Comparison of ENCODE assay signal across 8 cellular contexts in the genomic region with DNA sequence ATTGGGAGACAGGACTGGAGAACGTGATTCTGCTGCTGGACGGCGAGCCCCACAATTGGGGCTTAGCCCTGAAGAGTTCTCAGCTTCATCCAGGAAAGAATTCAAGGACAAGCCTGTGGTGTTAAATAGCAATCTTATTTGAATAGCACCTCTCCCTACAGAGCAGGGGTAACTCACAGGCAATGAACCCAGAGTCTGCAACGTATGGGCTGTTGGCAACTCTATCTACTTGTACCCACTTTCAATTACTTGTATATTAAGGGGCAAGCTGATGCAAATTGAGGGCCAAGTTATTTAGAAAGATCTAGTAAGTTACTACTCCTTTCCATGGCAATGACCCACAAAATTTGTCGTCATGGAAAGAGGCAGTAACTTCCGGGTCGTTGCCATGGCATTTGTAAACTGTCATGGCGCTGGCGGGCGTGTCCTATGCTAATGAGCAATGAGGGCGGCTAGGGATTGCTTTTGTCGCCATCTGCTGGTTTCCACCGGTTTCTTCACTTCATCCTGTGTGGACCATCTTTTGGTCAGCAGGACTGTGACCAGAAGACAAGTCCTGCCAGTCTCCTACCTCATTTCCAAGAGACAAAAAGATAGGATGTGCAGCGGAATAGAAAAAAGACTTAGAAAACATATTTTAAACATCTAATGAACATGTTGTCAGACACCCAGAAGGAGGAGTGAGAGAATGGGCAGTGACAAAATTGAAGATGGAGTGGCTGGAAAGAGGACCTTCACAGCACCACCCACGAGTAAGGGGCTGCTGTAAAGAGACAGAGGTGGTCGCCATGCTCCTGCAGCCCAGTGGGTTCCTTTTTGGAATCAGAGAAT. TPM values are rescaled to one million over a fixed set of nuclear protein-coding genes. Genes with fewer than 3 reads are reported as not detected.
DNase-seq lines count a peak whose midpoint lies in the region; ATAC-seq and TF ChIP-seq lines count a peak whose summit lies in the region.

No MANE protein-coding gene starts in this region.

- H3K36me3 ChIP-seq in ES-I3 (ENCODE audit: insufficient read depth, low read length) (no peaks in the 10 kb centered on the region), HAP-1 (replicated peaks) (no peaks in the 10 kb centered on the region), Loucy (ENCODE audit: insufficient read depth, low read length) (no peaks in the 10 kb centered on the region), RWPE2 (ENCODE audit: low read depth) (no peaks in the 10 kb centered on the region), neural progenitor cell (no peaks in the 10 kb centered on the region), stomach (no peaks in the 10 kb centered on the region)

- peak; percentile 86 for TF ChIP-seq CTCF in Loucy (conservative IDR thresholded peaks at IDR 0.05; ENCODE audit: low read length)
- TF ChIP-seq CTCF in RWPE2 (IDR thresholded peaks at IDR 0.05; ENCODE audit: poor library complexity, severe bottlenecking) = peak; percentile 92
- peak; percentile 82 for TF ChIP-seq CTCF in fibroblast of villous mesenchyme (IDR thresholded peaks at IDR 0.05; ENCODE audit: insufficient read depth, low read depth, low read length)
- TF ChIP-seq CTCF in neural progenitor cell (IDR thresholded peaks at IDR 0.05) = peak; percentile 85
- peak in 5 of 7 experiments; percentile 64 to 96 (median 80) for TF ChIP-seq CTCF in stomach (IDR thresholded peaks at IDR 0.05)

- peaks cover 6% of the 10 kb centered on the region for H3K27me3 Mint-ChIP-seq in neural progenitor cell (ENCODE audit: insufficient read depth, low read depth)

- peak overlapping the region; percentile 13 for H3K27ac Mint-ChIP-seq in neural progenitor cell

- 24 to 28% (median 26%) methylated on average over 16 of the region's 16 CpGs for WGBS in stomach, 5 donors

- no peak for TF ChIP-seq EP300 in stomach (IDR thresholded peaks at IDR 0.05)

- H3K4me3 ChIP-seq in HAP-1 = no peak overlapping the region
- no peak overlapping the region for H3K4me3 ChIP-seq in Loucy (ENCODE audit: low read length, poor library complexity, severe bottlenecking)
- H3K4me3 ChIP-seq in RWPE2 (ENCODE audit: severe bottlenecking) = no peak overlapping the region
- H3K4me3 ChIP-seq in fibroblast of villous mesenchyme (ENCODE audit: low read depth, low read length) = no peak overlapping the region
- H3K4me3 ChIP-seq in neural progenitor cell = peak overlapping the region; percentile 21
- peak overlapping the region in 2 of 4 donors; percentile 10 to 18 for H3K4me3 ChIP-seq in stomach

- no peaks in the 10 kb centered on the region for H3K27me3 ChIP-seq in HAP-1 (ENCODE audit: low read depth)
- H3K27me3 ChIP-seq in Loucy (ENCODE audit: insufficient read depth, low read length, poor library complexity, severe bottlenecking) = no peaks in the 10 kb centered on the region
- no peaks in the 10 kb centered on the region for H3K27me3 ChIP-seq in RWPE2 (ENCODE audit: insufficient read depth, poor library complexity, severe bottlenecking)
- no peaks in the 10 kb centered on the region for H3K27me3 ChIP-seq in neural progenitor cell
- H3K27me3 ChIP-seq in stomach = no peaks in the 10 kb centered on the region

- H3K36me3 Mint-ChIP-seq in neural progenitor cell = no peaks in the 10 kb centered on the region

- H4K20me1 ChIP-seq in Loucy (ENCODE audit: insufficient read depth, low read length, poor library complexity, severe bottlenecking) (no peaks in the 10 kb centered on the region), neural progenitor cell (ENCODE audit: low read depth) (no peaks in the 10 kb centered on the region)

- intact Hi-C loops in stomach (cut with DNase I; ENCODE audit: low total_unique reads) = loop anchor here (5.0 kb wide), 1 partner anchor 111 kb away; no protein-coding TSS in a partner anchor

- no peaks in the 10 kb centered on the region for H3K9me2 ChIP-seq in Loucy (replicated peaks; ENCODE audit: low read depth, low read length)

- no peak overlapping the region for H3K4me3 Mint-ChIP-seq in neural progenitor cell

- H3K4me1 ChIP-seq in ES-I3 (ENCODE audit: insufficient read depth, low read length) (no peaks in the 10 kb centered on the region), HAP-1 (peaks cover 5% of the 10 kb centered on the region), Loucy (ENCODE audit: insufficient read depth, low read length, poor library complexity, severe bottlenecking) (no peaks in the 10 kb centered on the region), RWPE2 (ENCODE audit: insufficient read depth, poor library complexity, severe bottlenecking) (no peaks in the 10 kb centered on the region), neural progenitor cell (no peaks in the 10 kb centered on the region), stomach (peaks cover 0 to 5% (median 2%) of the 10 kb centered on the region in 4 donors)

- in situ Hi-C loops in HAP-1 (cut with MboI; ENCODE audit: low sequenced_read_pairs) = no loop called here

- DNase-seq in HAP-1 (ENCODE audit: low spot score in 2 of 2) (peak; percentile 89 to 95), RWPE2 (ENCODE audit: low spot score) (peak; percentile 88), fibroblast of villous mesenchyme (ENCODE audit: low read depth) (peak; percentile 94), neural progenitor cell (ENCODE audit: low spot score) (peak; percentile 94), stomach (peak; percentile 97)
- peak; percentile 90 for DNase-seq in activated T-helper 9 cell treated with anti-CD3 and anti-CD28 coated beads, Interleukin-2, amount 50 U/mL, for 16 hours (ENCODE audit: low read depth)

- ATAC-seq in RWPE2 (ENCODE audit: low read depth) = peak; percentile 98

- no peaks in the 10 kb centered on the region for H3F3A ChIP-seq in Loucy (ENCODE audit: low read depth)
- H3F3A ChIP-seq in neural progenitor cell (ENCODE audit: low read depth) = no peaks in the 10 kb centered on the region

- no peak overlapping the region for H3K27ac ChIP-seq in RWPE2 (ENCODE audit: poor library complexity, severe bottlenecking)
- H3K27ac ChIP-seq in neural progenitor cell = no peak overlapping the region
- peak overlapping the region in 4 of 5 donors; percentile 49 to 76 (median 61) for H3K27ac ChIP-seq in stomach

- no peaks in the 10 kb centered on the region for H3K9me3 Mint-ChIP-seq in neural progenitor cell

- no peaks in the 10 kb centered on the region for H3K4me1 Mint-ChIP-seq in neural progenitor cell

- H3K9ac ChIP-seq in ES-I3 (ENCODE audit: low read depth, low read length) = peak overlapping the region; percentile 22; the same call in 1 of the 2 replicates
- no peak overlapping the region for H3K9ac ChIP-seq in Loucy (ENCODE audit: low read depth, low read length, poor library complexity, severe bottlenecking)
- H3K9ac ChIP-seq in neural progenitor cell = no peak overlapping the region

- H3K9me3 ChIP-seq in ES-I3 (ENCODE audit: control insufficient read depth, insufficient read depth, low read length) (no peaks in the 10 kb centered on the region), HAP-1 (no peaks in the 10 kb centered on the region), Loucy (ENCODE audit: insufficient read depth, low read depth, low read length) (no peaks in the 10 kb centered on the region), RWPE2 (ENCODE audit: severe bottlenecking) (no peaks in the 10 kb centered on the region), neural progenitor cell (ENCODE audit: low read depth) (no peaks in the 10 kb centered on the region), stomach (no peaks in the 10 kb centered on the region)

- H3K79me2 ChIP-seq in Loucy (ENCODE audit: insufficient read depth, low read length) (no peaks in the 10 kb centered on the region), neural progenitor cell (ENCODE audit: low read depth) (no peaks in the 10 kb centered on the region)

- TF ChIP-seq POLR2A in stomach (IDR thresholded peaks at IDR 0.05) = no peak

- peak overlapping the region; percentile 47 for H3K4me2 ChIP-seq in Loucy (ENCODE audit: low read depth, low read length, poor library complexity, severe bottlenecking)
- H3K4me2 ChIP-seq in neural progenitor cell = peak overlapping the region; percentile 48

- H2AFZ ChIP-seq in Loucy (ENCODE audit: low read length) (0 out of 2 replicates have a peak overlapping the region, but pooled peaks have one; percentile 29), neural progenitor cell (replicated peaks) (peak overlapping the region; percentile 88)

RNA-seq across cellular contexts. Expression of a gene that starts 45.8 kb away (rescaled TPM):
- 9.1 and 10.3 TPM in 2 replicates for total RNA-seq in fibroblast of villous mesenchyme
- total RNA-seq in neural progenitor cell (ENCODE audit: low replicate concordance) = 9.1 and 11.2 TPM in 2 replicates
- total RNA-seq in stomach = 10 to 100 TPM in 4 of 5 donors, 1 to 10 TPM in 1; 1.8 to 43.7 (median 27.5) TPM
- 10 to 100 TPM; 12.5 to 16.5 (median 13.0) TPM for polyA plus RNA-seq in stomach

RNA-seq across cellular contexts. Expression of a gene that starts 49.2 kb away (rescaled TPM):
- 29.3 and 46.2 TPM in 2 replicates for total RNA-seq in fibroblast of villous mesenchyme
- 34.9 TPM in 2 replicates for total RNA-seq in neural progenitor cell (ENCODE audit: low replicate concordance)
- total RNA-seq in stomach = 10 to 100 TPM in 1 of 5 donors, 1 to 10 TPM in 3, under 1 TPM in 1; 0.29 to 35.8 (median 5.9) TPM
- polyA plus RNA-seq in stomach = 10 to 100 TPM in 2 of 3 donors, 1 to 10 TPM in 1; 6.8 to 14.5 (median 11.5) TPM

RNA-seq across cellular contexts. Expression of a gene that starts 49.2 kb away (rescaled TPM):
- total RNA-seq in fibroblast of villous mesenchyme (28.0 and 35.8 TPM in 2 replicates), neural progenitor cell (ENCODE audit: low replicate concordance) (34.2 and 36.8 TPM in 2 replicates), stomach (10 to 100 TPM in 4 of 5 donors, 1 to 10 TPM in 1; 1.8 to 62.9 (median 29.5) TPM)
- 1 to 10 TPM; 3.2 to 8.2 (median 8.1) TPM for polyA plus RNA-seq in stomach

Comparison
In these comparisons a context has a peak if more than half of its experiments do, and no peak if none do; other contexts are left out.
1. H3K27ac ChIP-seq: peak in stomach (4 of 5); none in RWPE2 (single experiment) and neural progenitor cell (single experiment).
2. Peak in every context shown above with its lines, with median percentiles within 50 percentile points of each other: DNase-seq and CTCF ChIP-seq.